ENCODE assay signal across 8 cellular contexts in the genomic region with DNA sequence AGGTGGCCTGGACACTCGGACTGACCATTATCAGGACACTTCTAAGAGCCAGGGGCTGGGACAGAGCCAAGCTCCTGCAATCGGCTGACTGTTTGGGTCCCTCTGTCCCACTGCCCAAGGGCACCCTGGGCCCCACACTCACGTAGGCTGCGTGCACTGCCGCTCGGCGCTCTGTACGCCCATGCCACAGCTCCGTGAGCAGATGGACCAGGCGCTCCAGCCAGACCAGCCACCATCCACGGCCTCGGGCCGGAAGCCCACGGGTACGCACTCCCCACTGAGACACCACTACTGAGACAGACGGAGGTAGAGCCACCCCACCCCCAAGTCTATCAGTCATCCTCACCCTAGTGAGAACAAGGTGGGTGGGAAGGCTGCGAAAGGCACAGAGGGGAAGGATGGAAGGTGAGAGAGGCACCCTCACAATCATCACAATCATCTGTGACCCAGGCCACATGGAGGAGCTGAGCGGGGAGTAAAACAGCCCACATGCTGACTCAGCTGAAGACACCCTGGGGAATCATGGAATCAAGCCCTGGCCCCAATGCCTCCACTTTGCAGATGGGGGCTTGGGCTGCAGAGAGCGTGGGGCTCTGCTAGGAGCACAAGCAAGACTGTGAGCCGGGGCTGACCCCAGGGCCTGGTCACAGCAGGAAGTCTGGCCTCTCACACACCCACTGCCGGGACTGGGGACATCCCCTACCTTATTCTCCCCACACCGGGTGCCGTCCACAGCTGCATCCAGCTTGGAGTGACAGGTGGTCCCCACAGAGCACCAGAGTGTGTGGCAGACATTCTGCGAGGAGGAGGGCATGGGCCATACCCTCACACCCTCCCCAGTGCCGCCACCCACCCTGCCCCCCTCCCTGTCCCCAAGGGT. TPM values are rescaled to one million over a fixed set of nuclear protein-coding genes. Genes with fewer than 3 reads are reported as not detected.
DNase-seq lines count a peak whose midpoint lies in the region; ATAC-seq, FAIRE-seq and TF ChIP-seq lines count a peak whose summit lies in the region.
"Not testable (repeated sequence)": the region's sequence is repeated elsewhere in the genome, so short reads cannot be mapped to it uniquely, and the experiment has no call there.
"Had no signal": no experiment of that assay in that cellular context is flagged by ENCODE, and none has a peak within 500 bp of the region (broad histone marks: within the 10 kb centered on the region; RNA-seq: fewer than 3 reads in every experiment).

No MANE protein-coding gene starts in this region.

- peak overlapping the region; percentile 30 for H3K27ac Mint-ChIP-seq in activated T-helper 17 cell treated with anti-CD3 and anti-CD28 coated beads, Interleukin-2, amount 50 U/mL, for 72 hours
- peak overlapping the region; percentile 62 for H3K27ac Mint-ChIP-seq in neural crest cell (ENCODE audit: unreplicated experiment)

- not testable (repeated sequence) for H3K27ac ChIP-seq in K562 (ENCODE audit: extremely low read depth, low read depth, low read length); right cardiac atrium (ENCODE audit: low read length); spleen

- H3K9me1 ChIP-seq in K562 (ENCODE audit: control insufficient read depth, insufficient read depth, low read length) = not testable (repeated sequence)

- not testable (repeated sequence) for H3K36me3 Mint-ChIP-seq in activated T-helper 17 cell treated with anti-CD3 and anti-CD28 coated beads, Interleukin-2, amount 50 U/mL, for 72 hours (ENCODE audit: low read depth); neural crest cell (ENCODE audit: low read depth)

- not testable (repeated sequence) for H3K27me3 Mint-ChIP-seq in activated T-helper 17 cell treated with anti-CD3 and anti-CD28 coated beads, Interleukin-2, amount 50 U/mL, for 72 hours; neural crest cell (ENCODE audit: low read depth)

- not testable (repeated sequence) for H4K20me1 ChIP-seq in K562 (replicated peaks; ENCODE audit: control insufficient read depth, insufficient read depth, low read length)

- TF ChIP-seq RAD21 in K562 (CRISPR knock-in tag; conservative IDR thresholded peaks at IDR 0.05 in 1 of 2, IDR thresholded peaks at IDR 0.05 in 1 of 2) = not testable (repeated sequence)

- not testable (repeated sequence) for H3K9me3 ChIP-seq in K562 (replicated peaks; ENCODE audit: control insufficient read depth, insufficient read depth, low read depth, low read length); right cardiac atrium (ENCODE audit: control insufficient read depth, low read length); spleen

- not testable (repeated sequence) for H3K9me3 Mint-ChIP-seq in activated T-helper 17 cell treated with anti-CD3 and anti-CD28 coated beads, Interleukin-2, amount 50 U/mL, for 72 hours; neural crest cell

- intact Hi-C loops in K562 (cut with micrococcal nuclease); right cardiac atrium (cut with DNase I); spleen (cut with DNase I; ENCODE audit: low total_unique reads): not testable (repeated sequence)
- intact Hi-C loops in Right ventricle myocardium inferior (cut with DNase I) = loop anchor here (10.0 kb wide), 1 partner anchor 801 kb away; no protein-coding TSS in a partner anchor

- in situ Hi-C loops in GM13976 (cut with MboI; ENCODE audit: low sequenced_read_pairs, unreplicated experiment) = not testable (repeated sequence)
- in situ Hi-C loops in K562 (cut with MboI) = loop anchor here (5.0 kb wide), 1 partner anchor 799 kb away; no protein-coding TSS in a partner anchor

- peak; percentile 36 for ATAC-seq in activated T-helper 17 cell treated with anti-CD3 and anti-CD28 coated beads, Interleukin-2, amount 50 U/mL, for 72 hours (replicated peaks)
- ATAC-seq in K562 = peak; percentile 30
- ATAC-seq in Right ventricle myocardium inferior, right cardiac atrium: not testable (repeated sequence)

- H3K36me3 ChIP-seq in K562 (ENCODE audit: control insufficient read depth, insufficient read depth, low read length); spleen: not testable (repeated sequence)

- DNase-seq in GM13976 (ENCODE audit: low spot score) (peak; percentile 59), Right ventricle myocardium inferior (ENCODE audit: missing footprints) (peak; percentile 37), right cardiac atrium (peak; percentile 9 to 45 (median 35)), spleen (peak; percentile 60)
- DNase-seq in K562 (ENCODE audit: extremely low read depth in 1 of 4, low spot score in 3 of 4); neural crest cell (ENCODE audit: low read depth, low spot score): not testable (repeated sequence)

- WGBS in K562 (ENCODE audit: insufficient coverage, low coverage, missing lambda C conversion rate) = 7% methylated on average over 16 of the region's 25 CpGs
- WGBS in right cardiac atrium = 81% methylated on average over 25 of the region's 25 CpGs
- WGBS in spleen, 5 donors = 75 to 90% (median 83%) methylated on average over 4 to 25 of the region's 25 CpGs

- FAIRE-seq in K562 (lab: Jason Lieb, UNC) = peak; percentile 51

- not testable (repeated sequence) for H3K4me3 ChIP-seq in K562; right cardiac atrium (ENCODE audit: low read length); spleen

- H2AFZ ChIP-seq in K562 (ENCODE audit: low read depth, low read length) = not testable (repeated sequence)

- CTCF ChIA-PET in K562 (lab: Yijun Ruan, JAX; ENCODE audit: low intra/inter-chr PET ratio) = not testable (repeated sequence)

- not testable (repeated sequence) for H3K4me2 ChIP-seq in K562 (ENCODE audit: insufficient read depth, low read length)

- TF ChIP-seq CTCF in GM13976 (IDR thresholded peaks at IDR 0.05; ENCODE audit: borderline replicate concordance, control extremely low read depth, extremely low read depth, insufficient read depth, missing control alignments); K562 (IDR thresholded peaks at IDR 0.05 in 2 of 3, conservative IDR thresholded peaks at IDR 0.05 in 1 of 3; ENCODE audit: insufficient read depth in 2 of 3, low read depth in 1 of 3, low read length in 3 of 3); neural crest cell (conservative IDR thresholded peaks at IDR 0.05); spleen (IDR thresholded peaks at IDR 0.05 in 8 of 11, conservative IDR thresholded peaks at IDR 0.05 in 3 of 11): not testable (repeated sequence)

- H3K9ac ChIP-seq in K562 (ENCODE audit: insufficient read depth in 1 of 2, low read depth in 2 of 2, low read length in 2 of 2) = not testable (repeated sequence)

- POLR2A ChIA-PET in K562 (lab: Yijun Ruan, JAX) = not testable (repeated sequence)

- not testable (repeated sequence) for BruUV-seq in K562 (replicated peaks; lab: Mats Ljungman, UMichigan)

- not testable (repeated sequence) for H3K4me1 Mint-ChIP-seq in activated T-helper 17 cell treated with anti-CD3 and anti-CD28 coated beads, Interleukin-2, amount 50 U/mL, for 72 hours; neural crest cell

- not testable (repeated sequence) for H3K79me2 ChIP-seq in K562 (ENCODE audit: control insufficient read depth, insufficient read depth, low read length)

- peaks cover 5 to 18% of the 10 kb centered on the region in 2 experiments; a peak in 4 of 5 replicates for H3K27me3 ChIP-seq in K562 (ENCODE audit: control insufficient read depth in 2 of 2, insufficient read depth in 2 of 2, low read length in 2 of 2)
- H3K27me3 ChIP-seq in right cardiac atrium (ENCODE audit: control insufficient read depth, insufficient read depth); spleen (replicated peaks in 1 of 7): not testable (repeated sequence)

- not testable (repeated sequence) for TF ChIP-seq POLR2A in K562 (conservative IDR thresholded peaks at IDR 0.05); spleen (IDR thresholded peaks at IDR 0.05)

- H3K4me1 ChIP-seq in K562 (replicated peaks in 1 of 2; ENCODE audit: control insufficient read depth in 2 of 2, insufficient read depth in 2 of 2, low read length in 2 of 2) (peaks cover 0 to 18% of the 10 kb centered on the region in 2 experiments; a peak in 2 of 5 replicates), right cardiac atrium (ENCODE audit: control insufficient read depth, insufficient read depth, low read length) (peaks cover 13% of the 10 kb centered on the region), spleen (peaks cover 0 to 17% (median 6%) of the 10 kb centered on the region in 6 donors)

- not testable (repeated sequence) for H3K4me3 Mint-ChIP-seq in activated T-helper 17 cell treated with anti-CD3 and anti-CD28 coated beads, Interleukin-2, amount 50 U/mL, for 72 hours; neural crest cell

- not testable (repeated sequence) for TF ChIP-seq EP300 in K562 (IDR thresholded peaks at IDR 0.05; ENCODE audit: low read length)

RNA-seq across cellular contexts. Expression of a gene that starts 35.0 kb away (rescaled TPM):
- 1 to 10 TPM; 1.2 to 4.4 TPM for total RNA-seq in activated T-helper 17 cell treated with anti-CD3 and anti-CD28 coated beads, Interleukin-2, amount 50 U/mL, for 72 hours
- total RNA-seq in K562 (2011; cell fraction: chromatin; rRNA removed; ENCODE audit: low replicate concordance) = 0.76 TPM in 1 of 2 replicates, not detected in the other
- 0.13 and 0.50 TPM in 2 replicates for total RNA-seq in K562 (2011; cell fraction: nucleolus; rRNA removed)
- total RNA-seq in K562 (2011; cell fraction: nucleoplasm; rRNA removed) = 0.31 TPM in 1 of 2 replicates, not detected in the other
- total RNA-seq in K562 (2014; rRNA removed) (not detected in 2 replicates), K562 (2014; rRNA removed; fragmentation: Illumina TruSeq; extraction: Trizol) (not detected in 2 replicates), K562 (2015; rRNA removed; fragmentation: Illumina TruSeq; extraction: Trizol) (not detected in 2 replicates), K562 (2021) (0.07 and 0.13 TPM in 2 replicates), Right ventricle myocardium inferior (32.1 TPM), right cardiac atrium (10 to 100 TPM; 38.8 to 85.9 (median 82.0) TPM), neural crest cell (62.9 and 68.2 TPM in 2 replicates), spleen (10 to 100 TPM in 1 of 7 donors, 1 to 10 TPM in 6; 3.4 to 15.0 (median 8.3) TPM)
- polyA plus RNA-seq in K562 (2011; rRNA removed) (0.12 TPM in 1 of 2 replicates, not detected in the other), K562 (2014; fragmentation: Illumina TruSeq; extraction: Trizol) (not detected in 2 replicates), K562 (2014; fragmentation: Nextera tagmentation; extraction: Ambion mirVana) (not detected), K562 (2014; rRNA removed) (0.05 TPM in 1 of 2 replicates, not detected in the other), right cardiac atrium (40.3 TPM), spleen (1 to 10 TPM in 2 of 3 donors, under 1 TPM in 1; 0.47 to 8.4 (median 2.2) TPM)
- 0.06 and 0.09 TPM in 2 replicates for polyA plus RNA-seq in K562 (2011; cell fraction: cytosol; rRNA removed)
- polyA plus RNA-seq in K562 (2011; cell fraction: nucleus; rRNA removed) = 0.11 and 0.13 TPM in 2 replicates
- 0.03 and 0.21 TPM in 2 replicates for polyA plus RNA-seq in K562 (2012)
- polyA minus RNA-seq in K562 (2011; rRNA and poly(A)+ RNA removed) = 0.12 and 0.18 TPM in 2 replicates
- polyA minus RNA-seq in K562 (2011; cell fraction: cytosol; rRNA and poly(A)+ RNA removed) = not detected in 2 replicates
- polyA minus RNA-seq in K562 (2011; cell fraction: nucleus; rRNA and poly(A)+ RNA removed) = 0.13 and 0.22 TPM in 2 replicates
- total RNA-seq: CD8-positive, alpha-beta T cell had no signal
